In the genomic region with DNA sequence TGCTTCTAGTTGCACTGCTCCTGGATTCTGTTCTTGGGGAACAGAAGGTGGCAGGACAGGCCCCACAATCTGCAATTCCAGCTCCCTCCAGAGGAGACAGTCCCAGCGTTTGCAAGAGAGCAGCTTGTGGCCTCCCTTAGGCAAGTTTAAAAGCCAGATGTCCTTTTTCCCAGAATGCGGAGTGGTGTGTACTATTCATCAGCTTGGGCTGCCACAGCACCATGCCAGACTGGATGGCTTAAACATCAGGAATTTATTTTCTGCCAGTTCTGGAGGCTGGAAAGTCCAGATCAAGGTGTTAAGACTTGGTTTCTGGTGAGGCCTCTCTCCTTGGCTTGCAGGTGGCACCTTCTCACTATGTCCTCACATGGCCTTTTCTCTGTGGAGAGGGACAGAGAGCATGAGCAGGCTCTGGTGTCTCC, we compare ENCODE assay signal across 8 cellular contexts. TPM values are rescaled to one million over a fixed set of nuclear protein-coding genes. Genes with fewer than 3 reads are reported as not detected.
DNase-seq lines count a peak whose midpoint lies in the region; ATAC-seq lines count a peak whose summit lies in the region.

No MANE protein-coding gene starts in this region.

- H3K36me3 ChIP-seq in KOPT-K1 (ENCODE audit: insufficient read depth, low read length), result no peaks in the 10 kb centered on the region

- peak; percentile 48 for DNase-seq in DMS53 (lab: John Stamatoyannopoulos, UW)
- no peak for DNase-seq in DMS53 treated with DMSO at 0.1 percent for 48 hours (lab: John Stamatoyannopoulos, UW; ENCODE audit: unreplicated experiment)
- DNase-seq in activated naive CD8-positive, alpha-beta T cell treated with anti-CD3 and anti-CD28 coated beads, Interleukin-2, amount 10 ng/mL, durations not matched to agents 7 days and 5 days, result no peak
- no peak for DNase-seq in naive B cell
- no peak for DNase-seq in NCI-H2081 treated with DMSO at 0.1 percent for 48 hours (lab: John Stamatoyannopoulos, UW)
- no peak for DNase-seq in NCI-H1105 (lab: John Stamatoyannopoulos, UW)

- POLR2A ChIA-PET in activated naive CD8-positive, alpha-beta T cell treated with anti-CD3 and anti-CD28 coated beads, Interleukin-2, amount 10 ng/mL, durations not matched to agents 7 days and 5 days (lab: Charles Lee), result interaction anchor here (0.9 to 1.0 kb wide), 2 partner anchors 156 to 186 kb away, joined by 3 read pairs; partner anchors contain the start of gene TFIP11

- H3K27ac Mint-ChIP-seq in activated naive CD8-positive, alpha-beta T cell treated with anti-CD3 and anti-CD28 coated beads, Interleukin-2, amount 10 ng/mL, durations not matched to agents 7 days and 5 days, result peak overlapping the region; percentile 54
- peak overlapping the region in 4 of 6 donors; percentile 59 to 99 (median 86) for H3K27ac Mint-ChIP-seq in naive B cell

- no peaks in the 10 kb centered on the region for H3K9me3 ChIP-seq in KOPT-K1 (ENCODE audit: insufficient read depth, low read length, poor library complexity, severe bottlenecking)

- H3K27ac ChIP-seq in KOPT-K1 (ENCODE audit: low read depth, low read length, poor library complexity, severe bottlenecking), result peak overlapping the region; percentile 13

- peaks cover 6% of the 10 kb centered on the region for H3K36me3 Mint-ChIP-seq in activated naive CD8-positive, alpha-beta T cell treated with anti-CD3 and anti-CD28 coated beads, Interleukin-2, amount 10 ng/mL, durations not matched to agents 7 days and 5 days
- H3K36me3 Mint-ChIP-seq in naive B cell, result no peaks in the 10 kb centered on the region

- ATAC-seq in activated naive CD8-positive, alpha-beta T cell treated with anti-CD3 and anti-CD28 coated beads, Interleukin-2, amount 10 ng/mL, durations not matched to agents 7 days and 5 days (ENCODE audit: low read depth), result no peak
- no peak for ATAC-seq in naive B cell (ENCODE audit: low read depth in 2 of 2)
- ATAC-seq in HG03025 (IDR thresholded peaks at IDR 0.05; ENCODE audit: low FRiP score, unreplicated experiment), result no peak

- H3K27me3 Mint-ChIP-seq in activated naive CD8-positive, alpha-beta T cell treated with anti-CD3 and anti-CD28 coated beads, Interleukin-2, amount 10 ng/mL, durations not matched to agents 7 days and 5 days, result no peaks in the 10 kb centered on the region
- H3K27me3 Mint-ChIP-seq in naive B cell, result no peaks in the 10 kb centered on the region

- H3K4me3 Mint-ChIP-seq in activated naive CD8-positive, alpha-beta T cell treated with anti-CD3 and anti-CD28 coated beads, Interleukin-2, amount 10 ng/mL, durations not matched to agents 7 days and 5 days, result no peak overlapping the region
- H3K4me3 Mint-ChIP-seq in naive B cell, result no peak overlapping the region

- no peaks in the 10 kb centered on the region for H3K9me3 Mint-ChIP-seq in activated naive CD8-positive, alpha-beta T cell treated with anti-CD3 and anti-CD28 coated beads, Interleukin-2, amount 10 ng/mL, durations not matched to agents 7 days and 5 days
- H3K9me3 Mint-ChIP-seq in naive B cell, result peaks cover 0 to 2% (median 0%) of the 10 kb centered on the region in 7 donors

- H3K4me1 Mint-ChIP-seq in activated naive CD8-positive, alpha-beta T cell treated with anti-CD3 and anti-CD28 coated beads, Interleukin-2, amount 10 ng/mL, durations not matched to agents 7 days and 5 days, result peaks cover 51% of the 10 kb centered on the region
- peaks cover 51 to 89% (median 78%) of the 10 kb centered on the region in 3 donors for H3K4me1 Mint-ChIP-seq in naive B cell

RNA-seq across cellular contexts. Expression of gene MIAT, which starts 11.7 kb away (rescaled TPM):
- 100 to 1,000 TPM; 190 to 229 TPM for total RNA-seq in activated naive CD8-positive, alpha-beta T cell treated with anti-CD3 and anti-CD28 coated beads, Interleukin-2, amount 10 ng/mL, durations not matched to agents 7 days and 5 days
- polyA plus RNA-seq in naive B cell (ENCODE audit: low read depth in 6 of 6), result under 1 TPM in 4 of 6 donors, not detected in 2; 0.04 to 0.16 (median 0.10) TPM

RNA-seq across cellular contexts. Expression of gene CRYBA4, which starts 47.3 kb away (rescaled TPM):
- not detected for total RNA-seq in activated naive CD8-positive, alpha-beta T cell treated with anti-CD3 and anti-CD28 coated beads, Interleukin-2, amount 10 ng/mL, durations not matched to agents 7 days and 5 days
- not detected for polyA plus RNA-seq in naive B cell (ENCODE audit: low read depth in 6 of 6)

RNA-seq across cellular contexts. Expression of gene CRYBB1, which starts 51.2 kb away (rescaled TPM):
- not detected for total RNA-seq in activated naive CD8-positive, alpha-beta T cell treated with anti-CD3 and anti-CD28 coated beads, Interleukin-2, amount 10 ng/mL, durations not matched to agents 7 days and 5 days
- not detected for polyA plus RNA-seq in naive B cell (ENCODE audit: low read depth in 6 of 6)
